Comparison of ENCODE assay signal across 8 cellular contexts in the genomic region with DNA sequence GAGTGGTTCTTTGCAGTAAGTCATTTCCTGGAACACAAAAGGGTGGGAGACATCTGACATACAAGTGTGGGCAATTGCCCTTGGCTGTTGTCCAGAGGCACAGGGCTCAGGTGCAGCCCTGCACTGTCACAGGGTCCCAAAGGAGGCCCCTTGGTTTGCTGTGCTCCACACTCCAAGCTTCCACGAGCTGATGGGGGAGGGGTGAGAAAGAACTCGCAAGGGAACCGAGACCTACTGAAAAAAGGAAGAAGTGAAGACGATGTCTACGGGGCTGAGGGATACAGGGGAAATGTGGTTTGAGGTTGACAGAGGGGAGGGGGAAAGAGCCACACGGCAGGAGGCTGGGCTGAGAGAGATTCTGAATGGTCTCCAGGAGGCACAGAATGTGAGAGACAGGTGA.
A peak's percentile ranks its signal among the peaks of the same experiment; 100 is the strongest.
DNase-seq lines count a peak whose midpoint lies in the region; ATAC-seq lines count a peak whose summit lies in the region.
"Had no signal": no experiment of that assay in that cellular context is flagged by ENCODE, and none has a peak within 500 bp of the region (broad histone marks: within the 10 kb centered on the region; RNA-seq: fewer than 3 reads in every experiment).

No MANE protein-coding gene starts in this region.

- no peaks in the 10 kb centered on the region for H3K9me3 Mint-ChIP-seq in activated T-helper 2 cell treated with anti-CD3 and anti-CD28 coated beads, Interferon-gamma antibody, Interleukin-2, Interleukin-4, amounts not matched to agents 10 μg/mL and 5 μg/mL and 100 μg/mL, durations not matched to agents 14 hours and 24 hours and 36 hours
- no peaks in the 10 kb centered on the region for H3K9me3 Mint-ChIP-seq in activated CD4-positive, alpha-beta T cell treated with anti-CD3 and anti-CD28 coated beads for 36 hours (ENCODE audit: low read depth)

- CTCF ChIA-PET in activated CD4-positive, alpha-beta T cell treated with anti-CD3 and anti-CD28 coated beads for 36 hours (lab: Charles Lee): interaction anchor here (0.5 to 1.0 kb wide), 2 partner anchors 12 to 532 kb away, joined by 3 to 4 read pairs; no protein-coding TSS in a partner anchor

- peak overlapping the region; percentile 20 for H3K4me3 Mint-ChIP-seq in activated T-helper 2 cell treated with anti-CD3 and anti-CD28 coated beads, Interferon-gamma antibody, Interleukin-2, Interleukin-4, amounts not matched to agents 10 μg/mL and 5 μg/mL and 100 μg/mL, durations not matched to agents 14 hours and 24 hours and 36 hours (ENCODE audit: low read depth)
- H3K4me3 Mint-ChIP-seq in activated CD4-positive, alpha-beta T cell treated with anti-CD3 and anti-CD28 coated beads for 36 hours: no peak overlapping the region

- intact Hi-C loops in activated T-helper 2 cell treated with anti-CD3 and anti-CD28 coated beads, Interferon-gamma antibody, Interleukin-2, Interleukin-4, amounts not matched to agents 10 μg/mL and 5 μg/mL and 100 μg/mL, durations not matched to agents 14 hours and 24 hours and 36 hours (cut with micrococcal nuclease): loop anchor here (5.0 kb wide), 1 partner anchor 35 kb away; no protein-coding TSS in a partner anchor
- intact Hi-C loops in activated CD4-positive, alpha-beta T cell treated with anti-CD3 and anti-CD28 coated beads for 36 hours (cut with DNase I, micrococcal nuclease): no loop called here

- H3K4me1 Mint-ChIP-seq in activated T-helper 2 cell treated with anti-CD3 and anti-CD28 coated beads, Interferon-gamma antibody, Interleukin-2, Interleukin-4, amounts not matched to agents 10 μg/mL and 5 μg/mL and 100 μg/mL, durations not matched to agents 14 hours and 24 hours and 36 hours (ENCODE audit: low read depth): peaks cover 20% of the 10 kb centered on the region
- peaks cover 23% of the 10 kb centered on the region for H3K4me1 Mint-ChIP-seq in activated CD4-positive, alpha-beta T cell treated with anti-CD3 and anti-CD28 coated beads for 36 hours

- H3K27ac Mint-ChIP-seq in activated T-helper 2 cell treated with anti-CD3 and anti-CD28 coated beads, Interferon-gamma antibody, Interleukin-2, Interleukin-4, amounts not matched to agents 10 μg/mL and 5 μg/mL and 100 μg/mL, durations not matched to agents 14 hours and 24 hours and 36 hours: no peak overlapping the region
- H3K27ac Mint-ChIP-seq in activated CD4-positive, alpha-beta T cell treated with anti-CD3 and anti-CD28 coated beads for 36 hours: no peak overlapping the region

- H3K27me3 Mint-ChIP-seq in activated T-helper 2 cell treated with anti-CD3 and anti-CD28 coated beads, Interferon-gamma antibody, Interleukin-2, Interleukin-4, amounts not matched to agents 10 μg/mL and 5 μg/mL and 100 μg/mL, durations not matched to agents 14 hours and 24 hours and 36 hours (ENCODE audit: low read depth): peaks cover 34% of the 10 kb centered on the region
- peaks cover 12% of the 10 kb centered on the region for H3K27me3 Mint-ChIP-seq in activated CD4-positive, alpha-beta T cell treated with anti-CD3 and anti-CD28 coated beads for 36 hours

- no peaks in the 10 kb centered on the region for H3K36me3 Mint-ChIP-seq in activated T-helper 2 cell treated with anti-CD3 and anti-CD28 coated beads, Interferon-gamma antibody, Interleukin-2, Interleukin-4, amounts not matched to agents 10 μg/mL and 5 μg/mL and 100 μg/mL, durations not matched to agents 14 hours and 24 hours and 36 hours (ENCODE audit: low read depth)
- no peaks in the 10 kb centered on the region for H3K36me3 Mint-ChIP-seq in activated CD4-positive, alpha-beta T cell treated with anti-CD3 and anti-CD28 coated beads for 36 hours (ENCODE audit: low read depth)

- DNase-seq in activated T-helper 2 cell treated with anti-CD3 and anti-CD28 coated beads, Interferon-gamma antibody, Interleukin-2, Interleukin-4, amounts not matched to agents 10 μg/mL and 5 μg/mL and 100 μg/mL, durations not matched to agents 14 hours and 24 hours and 36 hours (ENCODE audit: low spot score): no peak
- peak; percentile 47 for DNase-seq in retina
- DNase-seq in stimulated activated CD4-positive, alpha-beta T cell treated with anti-CD3 and anti-CD28 coated beads, Interleukin-4, amount 100 ng/mL, for 24 hours: no peak
- no peak for DNase-seq in activated CD4-positive, alpha-beta T cell treated with anti-CD3 and anti-CD28 coated beads for 36 hours
- no peak for DNase-seq in DMS 273 (lab: John Stamatoyannopoulos, UW; ENCODE audit: unreplicated experiment)
- DNase-seq: NK-92 treated with Interleukin-12 subunit alpha and Interleukin-12 subunit beta, amount 100 ng/mL, for 24 hours had no signal

- ATAC-seq in GM19043 (IDR thresholded peaks at IDR 0.05; ENCODE audit: low read depth, unreplicated experiment) (peak; percentile 74), HG03457 (IDR thresholded peaks at IDR 0.05; ENCODE audit: unreplicated experiment) (peak; percentile 61)
- ATAC-seq in activated CD4-positive, alpha-beta T cell treated with anti-CD3 and anti-CD28 coated beads for 36 hours: no peak

- POLR2A ChIA-PET in activated CD4-positive, alpha-beta T cell treated with anti-CD3 and anti-CD28 coated beads for 36 hours (lab: Charles Lee): no interaction called here
